In the genomic region with DNA sequence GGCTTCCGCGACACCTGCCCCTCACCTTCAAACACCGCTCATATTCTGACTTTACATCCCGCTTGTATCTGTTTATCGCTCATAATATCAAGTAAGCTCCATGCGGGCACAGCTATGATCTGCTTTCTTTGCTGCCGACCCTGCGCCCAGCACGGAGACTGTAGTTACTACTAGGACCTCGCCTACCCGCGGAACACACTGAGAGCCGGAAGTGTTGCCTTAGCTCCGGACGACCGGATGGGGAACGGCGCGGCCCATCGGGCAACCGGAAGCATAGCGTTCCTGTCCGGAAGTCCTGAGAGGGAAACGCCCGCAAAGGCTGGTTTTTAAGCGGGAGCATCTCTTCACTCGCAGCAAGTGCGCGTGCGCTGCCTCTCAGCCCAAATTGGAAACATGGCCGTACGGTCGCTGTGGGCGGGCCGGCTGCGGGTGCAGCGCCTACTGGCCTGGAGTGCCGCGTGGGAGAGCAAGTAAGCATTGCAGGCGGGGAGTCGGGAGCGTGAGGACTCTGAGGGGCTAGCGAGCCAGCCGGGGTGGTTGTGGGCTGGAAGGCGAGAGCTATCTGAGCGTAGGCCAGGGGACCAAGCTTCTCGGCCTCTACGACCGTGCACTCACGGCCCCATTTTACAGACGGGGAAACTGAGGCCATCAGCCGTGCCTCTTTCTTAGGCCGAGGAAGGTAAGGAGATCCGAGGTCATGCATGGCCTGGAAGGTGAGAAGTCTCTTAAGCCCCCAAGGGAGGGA, we compare ENCODE assay signal across 8 cellular contexts. TPM values are rescaled to one million over a fixed set of nuclear protein-coding genes. Genes with fewer than 3 reads are reported as not detected.
DNase-seq lines count a peak whose midpoint lies in the region; ATAC-seq and TF ChIP-seq lines count a peak whose summit lies in the region.

A gene with protein sequence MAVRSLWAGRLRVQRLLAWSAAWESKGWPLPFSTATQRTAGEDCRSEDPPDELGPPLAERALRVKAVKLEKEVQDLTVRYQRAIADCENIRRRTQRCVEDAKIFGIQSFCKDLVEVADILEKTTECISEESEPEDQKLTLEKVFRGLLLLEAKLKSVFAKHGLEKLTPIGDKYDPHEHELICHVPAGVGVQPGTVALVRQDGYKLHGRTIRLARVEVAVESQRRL (plus strand): TSS at position 353 of the 745 bp plus-strand sequence. CDS start 41 bp downstream, at position 394.

- no peak for TF ChIP-seq CTCF in PC-9 (conservative IDR thresholded peaks at IDR 0.05)

- no peaks in the 10 kb centered on the region for H3K9me3 ChIP-seq in PC-9 (ENCODE audit: insufficient read depth, low read depth)
- H3K9me3 ChIP-seq in esophagus (ENCODE audit: control insufficient read depth in 2 of 2, insufficient read depth in 1 of 2, low read depth in 1 of 2, low read length in 1 of 2): no peaks in the 10 kb centered on the region
- H3K9me3 ChIP-seq in muscle layer of colon (ENCODE audit: low read length): no peaks in the 10 kb centered on the region

- H3K9me2 ChIP-seq in PC-9 (ENCODE audit: insufficient read depth): no peaks in the 10 kb centered on the region

- H3K4me2 ChIP-seq in PC-9: peak within 1 kb of the TSS; percentile 98

- peak within 1 kb of the TSS; percentile 82 to 94 (median 85) for H3K27ac Mint-ChIP-seq in IgD-negative memory B cell

- no TSS peak for BruUV-seq in PC-9 (replicated peaks; lab: Mats Ljungman, UMichigan)

- H3K36me3 Mint-ChIP-seq in IgD-negative memory B cell: peaks cover 11% of the 10 kb centered on the region

- CTCF ChIA-PET in PC-9 (lab: Charles Lee): interaction anchor here (0.8 to 1.2 kb wide), 3 partner anchors 22 to 28 kb away, joined by 3 read pairs; no protein-coding TSS in a partner anchor

- POLR2A ChIA-PET in PC-9 (lab: Charles Lee; ENCODE audit: unreplicated experiment): interaction anchor here (0.6 to 0.9 kb wide), 5 partner anchors 8 to 955 kb away, joined by 3 to 7 read pairs (median 5); partner anchors contain the start of gene PCYOX1L

- H3K27ac ChIP-seq in PC-9: peak within 1 kb of the TSS; percentile 80
- peak within 1 kb of the TSS; percentile 82 to 92 for H3K27ac ChIP-seq in esophagus (ENCODE audit: low read depth in 2 of 2, low read length in 1 of 2)
- peak within 1 kb of the TSS; percentile 92 for H3K27ac ChIP-seq in muscle layer of colon (ENCODE audit: low read depth, low read length)

- H2AFZ ChIP-seq in PC-9: peak within 1 kb of the TSS; percentile 98

- H3K27me3 ChIP-seq in PC-9 (ENCODE audit: insufficient read depth, low read depth): no peaks in the 10 kb centered on the region
- no peaks in the 10 kb centered on the region for H3K27me3 ChIP-seq in esophagus (ENCODE audit: control insufficient read depth in 1 of 2, insufficient read depth in 2 of 2, low read length in 2 of 2)
- no peaks in the 10 kb centered on the region for H3K27me3 ChIP-seq in muscle layer of colon (ENCODE audit: control insufficient read depth in 1 of 2, insufficient read depth in 2 of 2, low read length in 2 of 2)

- intact Hi-C loops in PC-9 (cut with micrococcal nuclease; ENCODE audit: unreplicated experiment): loop anchor here (2.0 to 5.0 kb wide), 2 partner anchors 73 to 218 kb away; no protein-coding TSS in a partner anchor

- no peaks in the 10 kb centered on the region for H3K27me3 Mint-ChIP-seq in IgD-negative memory B cell

- H3K4me3 Mint-ChIP-seq in IgD-negative memory B cell: peak within 1 kb of the TSS; percentile 85 to 95 (median 94)

- H3K9me3 Mint-ChIP-seq in IgD-negative memory B cell: no peaks in the 10 kb centered on the region

- peak; percentile 98 for ATAC-seq in GM21529 (IDR thresholded peaks at IDR 0.05; ENCODE audit: unreplicated experiment)

- H3K79me2 ChIP-seq in PC-9 (ENCODE audit: low read depth): peaks cover 48% of the 10 kb centered on the region

- peak within 1 kb of the TSS; percentile 95 for H3K4me3 ChIP-seq in PC-9
- H3K4me3 ChIP-seq in esophagus (ENCODE audit: low read depth in 1 of 2, low read length in 2 of 2): peak within 1 kb of the TSS; percentile 77 to 91
- H3K4me3 ChIP-seq in muscle layer of colon (ENCODE audit: low read depth in 1 of 2, low read length in 2 of 2): peak within 1 kb of the TSS; percentile 91 to 94

- peak within 1 kb of the TSS; percentile 58 for H3K9ac ChIP-seq in muscle layer of colon (ENCODE audit: low read length)

- H4K20me1 ChIP-seq in PC-9 (ENCODE audit: insufficient read depth): peaks cover 18% of the 10 kb centered on the region

- DNase-seq in DMS114 treated with DMSO at 0.1 percent for 48 hours (lab: John Stamatoyannopoulos, UW; ENCODE audit: unreplicated experiment) (peak; percentile 93), PC-9 (peak; percentile 92 to 95)
- peak; percentile 84 for DNase-seq in activated T-cell treated with anti-CD3 and anti-CD28 coated beads, Interleukin-2, amount 50 U/mL, for 1 hour
- peak; percentile 83 for DNase-seq in stimulated activated CD8-positive, alpha-beta memory T cell treated with anti-CD3 and anti-CD28 coated beads, Interleukin-7, amount 100 ng/mL, for 24 hours (ENCODE audit: low read depth)

- H3K36me3 ChIP-seq in PC-9 (ENCODE audit: low read depth): peaks cover 35% of the 10 kb centered on the region
- peaks cover 0 to 4% of the 10 kb centered on the region in 2 donors for H3K36me3 ChIP-seq in esophagus (ENCODE audit: control insufficient read depth in 2 of 2, insufficient read depth in 2 of 2, low read length in 1 of 2)
- peaks cover 37% of the 10 kb centered on the region for H3K36me3 ChIP-seq in muscle layer of colon (ENCODE audit: insufficient read depth, low read length)

- H3K4me1 ChIP-seq in PC-9 (replicated peaks; ENCODE audit: insufficient read depth) (peaks cover 16% of the 10 kb centered on the region), esophagus (ENCODE audit: control insufficient read depth in 2 of 2, insufficient read depth in 2 of 2, low read length in 1 of 2) (no peaks in the 10 kb centered on the region), muscle layer of colon (ENCODE audit: insufficient read depth, low read length) (peaks cover 7% of the 10 kb centered on the region)

- peaks cover 25 to 31% (median 28%) of the 10 kb centered on the region in 3 donors for H3K4me1 Mint-ChIP-seq in IgD-negative memory B cell

- peaks cover 27% of the 10 kb centered on the region; the same call in 1 of the 2 replicates for H3F3A ChIP-seq in PC-9 (ENCODE audit: insufficient read depth, low read depth)

- 1% methylated on average over 54 of the region's 54 CpGs for WGBS in esophagus, 2 donors

RNA-seq across cellular contexts. Expression of the gene that starts here (rescaled TPM):
- polyA plus RNA-seq in IgD-negative memory B cell: 1.8 TPM
- total RNA-seq in PC-9 (2021): 32.4 and 36.9 TPM in 2 replicates
- polyA plus RNA-seq in esophagus: 10 to 100 TPM; 18.5 to 78.7 TPM

Comparison
In these comparisons a context has a peak if more than half of its experiments do, and no peak if none do; other contexts are left out.
1. Peak in every context shown above with its lines: DNase-seq, ATAC-seq, H3K4me3 ChIP-seq and H3K27ac ChIP-seq.